Comparison of ENCODE assay signal across 28 cellular contexts in the genomic region with DNA sequence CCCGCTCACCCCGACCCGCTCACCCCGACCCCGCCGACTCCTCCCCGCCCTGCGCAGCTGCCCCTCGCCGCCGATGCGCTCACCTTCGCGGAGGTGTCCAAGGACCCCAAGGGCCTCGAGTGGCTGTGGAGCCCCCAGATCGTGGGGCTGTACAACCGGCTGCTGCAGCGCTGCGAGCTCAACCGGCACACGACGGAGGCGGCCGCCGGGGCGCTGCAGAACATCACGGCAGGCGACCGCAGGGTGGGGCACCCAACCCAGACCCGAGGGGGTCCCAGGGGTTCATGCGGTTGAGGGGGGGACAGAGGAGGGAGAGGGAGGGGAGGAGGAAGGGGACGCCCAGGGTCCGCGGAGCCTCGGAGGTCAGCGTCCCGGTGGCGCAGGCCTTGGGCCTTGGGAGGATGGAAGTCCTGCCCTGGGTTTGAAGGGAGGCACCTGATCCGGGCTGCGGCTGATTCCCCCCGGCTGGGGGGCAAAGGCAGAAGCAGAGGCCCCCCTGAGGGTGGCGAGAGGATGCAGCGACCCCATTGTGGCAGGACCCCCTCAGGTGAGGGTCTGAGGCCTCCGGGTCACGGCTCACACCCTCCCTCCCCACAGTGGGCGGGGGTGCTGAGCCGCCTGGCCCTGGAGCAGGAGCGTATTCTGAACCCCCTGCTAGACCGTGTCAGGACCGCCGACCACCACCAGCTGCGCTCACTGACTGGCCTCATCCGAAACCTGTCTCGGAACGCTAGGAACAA. TPM values are rescaled to one million over a fixed set of nuclear protein-coding genes. Genes with fewer than 3 reads are reported as not detected.
"Had no signal": no experiment of that assay in that cellular context is flagged by ENCODE, and none has a peak within 500 bp of the region (broad histone marks: within the 10 kb centered on the region; RNA-seq: fewer than 3 reads in every experiment).

No MANE protein-coding gene starts in this region.

- H3K9ac ChIP-seq: parathyroid adenoma had no signal

- H3K9me3 Mint-ChIP-seq: activated T-cell treated with anti-CD3 and anti-CD28 coated beads, Interleukin-2, amount 50 U/mL, for 4 hours; activated T-helper 17 cell treated with anti-CD3 and anti-CD28 coated beads, Interleukin-2, amount 50 U/mL, for 72 hours had no signal

- H3K27ac ChIP-seq: brain microvascular endothelial cell, esophagus muscularis mucosa, hepatocyte, parathyroid adenoma, psoas muscle, spleen, suprapubic skin, tibial artery, upper lobe of right lung had no signal

- H3K27ac Mint-ChIP-seq: activated CD8-positive, alpha-beta T cell treated with anti-CD3 and anti-CD28 coated beads for 36 hours; activated T-helper 17 cell treated with anti-CD3 and anti-CD28 coated beads, Interleukin-2, amount 50 U/mL, for 72 hours; dendritic cell treated with granulocyte-macrophage colony-stimulating factor and Interleukin-4, amounts not matched to agents 40 ng/mL and 50 ng/mL, for 4 days had no signal

- H3K9me3 ChIP-seq: esophagus muscularis mucosa, psoas muscle, spleen, suprapubic skin, tibial artery, upper lobe of right lung had no signal

- H3K4me3 ChIP-seq: esophagus muscularis mucosa, hepatocyte, lung, psoas muscle, spleen, suprapubic skin, tibial artery, upper lobe of right lung had no signal

- H3K4me1 ChIP-seq: parathyroid adenoma had no signal

- H3K27me3 Mint-ChIP-seq: activated T-helper 17 cell treated with anti-CD3 and anti-CD28 coated beads, Interleukin-2, amount 50 U/mL, for 72 hours had no signal

- H2AFZ ChIP-seq: hepatocyte, parathyroid adenoma had no signal

- H3K4me3 Mint-ChIP-seq: activated CD8-positive, alpha-beta T cell treated with anti-CD3 and anti-CD28 coated beads for 36 hours; activated T-cell treated with anti-CD3 and anti-CD28 coated beads, Interleukin-2, amount 50 U/mL, for 4 hours; activated T-helper 17 cell treated with anti-CD3 and anti-CD28 coated beads, Interleukin-2, amount 50 U/mL, for 72 hours; dendritic cell treated with granulocyte-macrophage colony-stimulating factor and Interleukin-4, amounts not matched to agents 40 ng/mL and 50 ng/mL, for 4 days; neural crest cell had no signal

- FAIRE-seq: astrocyte had no signal

- H3K79me2 ChIP-seq: hepatocyte, parathyroid adenoma had no signal

- H3K36me3 ChIP-seq: brain microvascular endothelial cell, esophagus muscularis mucosa, upper lobe of right lung had no signal

- DNase-seq: activated CD4-positive, alpha-beta T cell treated with anti-CD3 and anti-CD28 coated beads, Interleukin-2, amount 50 U/mL, for 1 hour; activated CD8-positive, alpha-beta T cell treated with anti-CD3 and anti-CD28 coated beads for 36 hours; activated gamma-delta T cell treated with Interleukin-2 at 50 U/mL for 16 hours; activated naive CD4-positive, alpha-beta T cell treated with anti-CD3 and anti-CD28 coated beads, Interleukin-2, amount 50 U/mL, for 16 hours; activated T-cell treated with anti-CD3 and anti-CD28 coated beads, Interleukin-2, amount 50 U/mL, for 4 hours; amniotic stem cell; brain microvascular endothelial cell; effector CD4-positive, alpha-beta T cell; foreskin melanocyte; islet precursor cell; left colon; occipital lobe; stimulated activated naive CD4-positive, alpha-beta T cell; T-helper 2 cell; upper lobe of right lung had no signal

- H3K4me1 Mint-ChIP-seq: activated T-helper 17 cell treated with anti-CD3 and anti-CD28 coated beads, Interleukin-2, amount 50 U/mL, for 72 hours; neural crest cell had no signal

- ATAC-seq: activated CD8-positive, alpha-beta T cell treated with anti-CD3 and anti-CD28 coated beads for 36 hours; activated T-cell treated with anti-CD3 and anti-CD28 coated beads, Interleukin-2, amount 50 U/mL, for 4 hours; activated T-helper 17 cell treated with anti-CD3 and anti-CD28 coated beads, Interleukin-2, amount 50 U/mL, for 72 hours; left colon; psoas muscle; upper lobe of right lung had no signal

- H3K4me2 ChIP-seq: hepatocyte had no signal

- H3K27me3 ChIP-seq: hepatocyte, upper lobe of right lung had no signal

RNA-seq across cellular contexts. Expression of a gene that starts 9.2 kb away (rescaled TPM):
- total RNA-seq: activated T-helper 17 cell treated with anti-CD3 and anti-CD28 coated beads, Interleukin-2, amount 50 U/mL, for 72 hours had no signal

RNA-seq across cellular contexts. Expression of a gene that starts 38.6 kb away (rescaled TPM):
- total RNA-seq: chondrocyte, neural crest cell, occipital lobe had no signal
